Comparison of ENCODE assay signal across 12 cellular contexts in genomic region chr10:101775273-101776131, GRCh38. TPM values are rescaled to one million over a fixed set of nuclear protein-coding genes. Genes with fewer than 3 reads are reported as not detected.
DNase-seq lines count a peak whose midpoint lies in the region; ATAC-seq and TF ChIP-seq lines count a peak whose summit lies in the region.
"Had no signal": no experiment of that assay in that cellular context is flagged by ENCODE, and none has a peak within 500 bp of the region (broad histone marks: within the 10 kb centered on the region; RNA-seq: fewer than 3 reads in every experiment).

A gene with protein sequence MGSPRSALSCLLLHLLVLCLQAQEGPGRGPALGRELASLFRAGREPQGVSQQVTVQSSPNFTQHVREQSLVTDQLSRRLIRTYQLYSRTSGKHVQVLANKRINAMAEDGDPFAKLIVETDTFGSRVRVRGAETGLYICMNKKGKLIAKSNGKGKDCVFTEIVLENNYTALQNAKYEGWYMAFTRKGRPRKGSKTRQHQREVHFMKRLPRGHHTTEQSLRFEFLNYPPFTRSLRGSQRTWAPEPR (minus strand): TSS chr10:101776114. CDS start chr10:101775900, 214 bp downstream.

- peaks cover 18 to 90% (median 69%) of the 10 kb centered on the region in 9 donors for H3K27me3 ChIP-seq in heart left ventricle

- peaks cover 0 to 41% (median 27%) of the 10 kb centered on the region in 12 donors for H3K4me1 ChIP-seq in heart left ventricle

- no peak within 1 kb of the TSS for H3K27ac Mint-ChIP-seq in activated T-helper 17 cell treated with anti-CD3 and anti-CD28 coated beads, Interleukin-2, amount 50 U/mL, for 72 hours
- H3K27ac Mint-ChIP-seq in memory B cell (peak within 1 kb of the TSS; percentile 55), type B pancreatic cell (no peak within 1 kb of the TSS), CD14-positive monocyte (no peak within 1 kb of the TSS)

- TF ChIP-seq CTCF in heart left ventricle (IDR thresholded peaks at IDR 0.05) (no peak), type B pancreatic cell (conservative IDR thresholded peaks at IDR 0.05) (no peak), CD14-positive monocyte (IDR thresholded peaks at IDR 0.05) (no peak)

- TF ChIP-seq POLR2A in heart left ventricle (IDR thresholded peaks at IDR 0.05) = no peak

- ATAC-seq in heart left ventricle = no peak
- ATAC-seq in left cardiac atrium = no peak
- no peak for ATAC-seq in activated T-helper 17 cell treated with anti-CD3 and anti-CD28 coated beads, Interleukin-2, amount 50 U/mL, for 72 hours (replicated peaks)
- ATAC-seq in memory B cell (ENCODE audit: low read depth) = no peak
- ATAC-seq in GM19455 (IDR thresholded peaks at IDR 0.05; ENCODE audit: unreplicated experiment) = no peak
- no peak for ATAC-seq in HG03342 (IDR thresholded peaks at IDR 0.05; ENCODE audit: unreplicated experiment)
- ATAC-seq: K562 had no signal

- no peaks in the 10 kb centered on the region for H3K36me3 ChIP-seq in heart left ventricle

- H3K9me3 ChIP-seq in heart left ventricle = no peaks in the 10 kb centered on the region
- H3K9me3 ChIP-seq: neutrophil had no signal

- H3K27me3 Mint-ChIP-seq in activated T-helper 17 cell treated with anti-CD3 and anti-CD28 coated beads, Interleukin-2, amount 50 U/mL, for 72 hours = peaks cover 57% of the 10 kb centered on the region
- H3K27me3 Mint-ChIP-seq in memory B cell = peaks cover 34% of the 10 kb centered on the region
- peaks cover 82% of the 10 kb centered on the region for H3K27me3 Mint-ChIP-seq in type B pancreatic cell
- H3K27me3 Mint-ChIP-seq in CD14-positive monocyte (ENCODE audit: low read depth in 3 of 3) = peaks cover 79 to 96% (median 80%) of the 10 kb centered on the region in 3 donors

- H3K27ac ChIP-seq in heart left ventricle = no peak within 1 kb of the TSS
- H3K27ac ChIP-seq: neutrophil had no signal

- peaks cover 37% of the 10 kb centered on the region for H3K36me3 Mint-ChIP-seq in activated T-helper 17 cell treated with anti-CD3 and anti-CD28 coated beads, Interleukin-2, amount 50 U/mL, for 72 hours (ENCODE audit: low read depth)
- no peaks in the 10 kb centered on the region for H3K36me3 Mint-ChIP-seq in memory B cell
- peaks cover 10% of the 10 kb centered on the region for H3K36me3 Mint-ChIP-seq in type B pancreatic cell
- peaks cover 11 to 14% of the 10 kb centered on the region in 2 donors for H3K36me3 Mint-ChIP-seq in CD14-positive monocyte

- H3K4me1 Mint-ChIP-seq in activated T-helper 17 cell treated with anti-CD3 and anti-CD28 coated beads, Interleukin-2, amount 50 U/mL, for 72 hours = peaks cover 12% of the 10 kb centered on the region
- H3K4me1 Mint-ChIP-seq in memory B cell = peaks cover 24% of the 10 kb centered on the region
- H3K4me1 Mint-ChIP-seq in type B pancreatic cell (ENCODE audit: unreplicated experiment) = peaks cover 28% of the 10 kb centered on the region
- H3K4me1 Mint-ChIP-seq in CD14-positive monocyte = peaks cover 26% of the 10 kb centered on the region

- H3K4me3 ChIP-seq in heart left ventricle = peak within 1 kb of the TSS in 9 of 12 donors; percentile 19 to 44 (median 25)
- H3K4me3 ChIP-seq: K562 had no signal

- 1 to 3% (median 1%) methylated on average over 14 to 95 of the region's 95 CpGs for WGBS in heart left ventricle, 4 donors

- peak within 1 kb of the TSS; percentile 50 for H3K4me3 Mint-ChIP-seq in activated T-helper 17 cell treated with anti-CD3 and anti-CD28 coated beads, Interleukin-2, amount 50 U/mL, for 72 hours
- H3K4me3 Mint-ChIP-seq in memory B cell = peak within 1 kb of the TSS; percentile 78
- peak within 1 kb of the TSS; percentile 73 for H3K4me3 Mint-ChIP-seq in type B pancreatic cell
- peak within 1 kb of the TSS in 1 of 2 donors; percentile 89 for H3K4me3 Mint-ChIP-seq in CD14-positive monocyte

- H3K9me3 Mint-ChIP-seq in activated T-helper 17 cell treated with anti-CD3 and anti-CD28 coated beads, Interleukin-2, amount 50 U/mL, for 72 hours = no peaks in the 10 kb centered on the region
- no peaks in the 10 kb centered on the region for H3K9me3 Mint-ChIP-seq in memory B cell
- H3K9me3 Mint-ChIP-seq in type B pancreatic cell = no peaks in the 10 kb centered on the region
- H3K9me3 Mint-ChIP-seq in CD14-positive monocyte = peaks cover 0 to 15% (median 8%) of the 10 kb centered on the region in 7 donors

- intact Hi-C loops in heart left ventricle (cut with DNase I) (loop anchor here in 3 of 10 donors (5.0 to 10.0 kb wide), 2 partner anchors 561 to 563 kb away; no protein-coding TSS in a partner anchor), left cardiac atrium (cut with DNase I) (loop anchor here (5.0 to 10.0 kb wide), 3 partner anchors 173 to 563 kb away; no protein-coding TSS in a partner anchor), CD14-positive monocyte (cut with micrococcal nuclease) (loop anchor here in 1 of 2 donors (10.0 kb wide), 1 partner anchor 561 kb away; no protein-coding TSS in a partner anchor)

- DNase-seq in heart left ventricle (no peak), left cardiac atrium (no peak), memory B cell (ENCODE audit: low spot score in 2 of 2) (peak in 1 of 2 donors; percentile 31), type B pancreatic cell (ENCODE audit: extremely low spot score, unreplicated experiment) (no peak), CD14-positive monocyte (ENCODE audit: low spot score) (no peak)
- DNase-seq: aorta, NCI-H510A treated with DMSO at 0.1 percent for 48 hours had no signal

RNA-seq across cellular contexts. Expression of the gene that starts here (rescaled TPM):
- total RNA-seq in heart left ventricle = not detected
- polyA plus RNA-seq in heart left ventricle = not detected
- not detected for total RNA-seq in left cardiac atrium
- not detected for total RNA-seq in activated T-helper 17 cell treated with anti-CD3 and anti-CD28 coated beads, Interleukin-2, amount 50 U/mL, for 72 hours
- total RNA-seq in type B pancreatic cell (ENCODE audit: low replicate concordance) = 3.8 TPM in 1 of 2 replicates, not detected in the other
- polyA plus RNA-seq in CD14-positive monocyte = not detected
- total RNA-seq: aorta had no signal
- polyA plus RNA-seq: aorta had no signal
